In the genomic region with DNA sequence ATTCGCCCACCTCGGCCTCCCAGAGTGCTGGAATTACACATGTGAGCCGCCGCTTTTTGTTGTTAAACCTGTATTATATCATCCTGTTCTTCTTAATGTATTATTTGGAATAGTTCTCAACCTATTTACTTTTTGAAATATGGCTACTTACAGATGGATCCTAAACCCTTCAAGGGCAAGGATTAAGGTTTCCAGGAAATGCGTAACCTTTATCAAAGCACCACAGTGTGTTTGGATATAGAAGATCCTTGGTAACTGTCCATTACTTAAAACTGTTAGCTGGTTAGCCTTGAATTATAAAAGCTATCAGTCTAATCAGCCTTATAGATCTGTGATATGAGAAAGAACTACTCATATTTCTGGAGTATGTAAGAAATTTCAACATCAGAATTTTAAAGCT, we compare ENCODE assay signal across 33 cellular contexts. TPM values are rescaled to one million over a fixed set of nuclear protein-coding genes. Genes with fewer than 3 reads are reported as not detected.
"Had no signal": no experiment of that assay in that cellular context is flagged by ENCODE, and none has a peak within 500 bp of the region (broad histone marks: within the 10 kb centered on the region; RNA-seq: fewer than 3 reads in every experiment).

No MANE protein-coding gene starts in this region.

- H3K27ac ChIP-seq: adrenal gland, ascending aorta, body of pancreas, brain microvascular endothelial cell, breast epithelium, cardiac muscle cell had no signal

- H3K4me3 ChIP-seq: adrenal gland, ascending aorta, body of pancreas, breast epithelium, cardiac muscle cell had no signal

- ATAC-seq: activated naive CD4-positive, alpha-beta T cell treated with anti-CD3 and anti-CD28 coated beads, Interleukin-2, amount 50 U/mL, for 72 hours; activated naive CD8-positive, alpha-beta T cell treated with anti-CD3 and anti-CD28 coated beads, Interleukin-2, amount 50 U/mL, for 24 hours; activated T-cell treated with anti-CD3 and anti-CD28 coated beads, Interleukin-2, amount 50 U/mL, for 4 hours; activated T-cell treated with anti-CD3 and anti-CD28 coated beads, Interleukin-2, amount 50 U/mL, for 72 hours; activated T-helper 17 cell treated with anti-CD3 and anti-CD28 coated beads, Interleukin-2, amount 50 U/mL, for 72 hours; body of pancreas had no signal

- DNase-seq: activated effector memory CD4-positive, alpha-beta T cell treated with anti-CD3 and anti-CD28 coated beads, Interleukin-2, amount 50 U/mL, for 16 hours; activated effector memory CD4-positive, alpha-beta T cell treated with Interleukin-2 at 50 U/mL for 16 hours; activated gamma-delta T cell; activated gamma-delta T cell treated with Interleukin-2 at 50 U/mL for 16 hours; activated naive CD4-positive, alpha-beta T cell; activated naive CD4-positive, alpha-beta T cell treated with anti-CD3 and anti-CD28 coated beads for 36 hours; activated naive CD4-positive, alpha-beta T cell treated with anti-CD3 and anti-CD28 coated beads, Interleukin-2, amount 10 ng/mL, durations not matched to agents 7 days and 5 days; activated naive CD4-positive, alpha-beta T cell treated with anti-CD3 and anti-CD28 coated beads, Interleukin-2, amount 50 U/mL, for 16 hours; activated naive CD4-positive, alpha-beta T cell treated with Interleukin-2 at 50 U/mL for 16 hours; activated naive CD8-positive, alpha-beta T cell treated with anti-CD3 and anti-CD28 coated beads for 36 hours; activated naive CD8-positive, alpha-beta T cell treated with anti-CD3 and anti-CD28 coated beads, Interleukin-2, amount 10 ng/mL, durations not matched to agents 7 days and 5 days; activated naive CD8-positive, alpha-beta T cell treated with anti-CD3 and anti-CD28 coated beads, Interleukin-2, amount 50 U/mL, for 24 hours; activated T-cell treated with anti-CD3 and anti-CD28 coated beads, Interleukin-2, amount 50 U/mL, for 24 hours; activated T-cell treated with anti-CD3 and anti-CD28 coated beads, Interleukin-2, amount 50 U/mL, for 4 hours; activated T-cell treated with anti-CD3 and anti-CD28 coated beads, Interleukin-2, amount 50 U/mL, for 48 hours; activated T-cell treated with anti-CD3 and anti-CD28 coated beads, Interleukin-2, amount 50 U/mL, for 72 hours; adrenal gland; amniotic stem cell; amygdala; anterior cingulate cortex; aorta; body of pancreas; brain microvascular endothelial cell; caudate nucleus; central memory CD4-positive, alpha-beta T cell; cerebellar nuclear complex had no signal

- FAIRE-seq: astrocyte, bronchial epithelial cell had no signal

- H3K9me3 ChIP-seq: adrenal gland, ascending aorta, body of pancreas, breast epithelium had no signal

- H3K4me1 ChIP-seq: adrenal gland, ascending aorta, body of pancreas, breast epithelium had no signal

- H3K36me3 ChIP-seq: adrenal gland, ascending aorta, brain microvascular endothelial cell, breast epithelium, cardiac muscle cell had no signal

- H3K27me3 ChIP-seq: adrenal gland, ascending aorta, body of pancreas, breast epithelium, cardiac muscle cell had no signal

RNA-seq across cellular contexts. Expression of gene MROH8, which starts 12.5 kb away (rescaled TPM):
- total RNA-seq: ascending aorta had no signal
